In genomic region chr11:76282786-76283185, GRCh38 we compare ENCODE assay signal across 1 cellular context.
TF ChIP-seq lines count a peak whose summit lies in the region.

No MANE protein-coding gene starts in this region.

TF ChIP-seq in GM12878, 131 proteins besides CTCF, POLR2A, EP300 and RAD21 (continued from another document):
- TF ChIP-seq, protein P1, sequence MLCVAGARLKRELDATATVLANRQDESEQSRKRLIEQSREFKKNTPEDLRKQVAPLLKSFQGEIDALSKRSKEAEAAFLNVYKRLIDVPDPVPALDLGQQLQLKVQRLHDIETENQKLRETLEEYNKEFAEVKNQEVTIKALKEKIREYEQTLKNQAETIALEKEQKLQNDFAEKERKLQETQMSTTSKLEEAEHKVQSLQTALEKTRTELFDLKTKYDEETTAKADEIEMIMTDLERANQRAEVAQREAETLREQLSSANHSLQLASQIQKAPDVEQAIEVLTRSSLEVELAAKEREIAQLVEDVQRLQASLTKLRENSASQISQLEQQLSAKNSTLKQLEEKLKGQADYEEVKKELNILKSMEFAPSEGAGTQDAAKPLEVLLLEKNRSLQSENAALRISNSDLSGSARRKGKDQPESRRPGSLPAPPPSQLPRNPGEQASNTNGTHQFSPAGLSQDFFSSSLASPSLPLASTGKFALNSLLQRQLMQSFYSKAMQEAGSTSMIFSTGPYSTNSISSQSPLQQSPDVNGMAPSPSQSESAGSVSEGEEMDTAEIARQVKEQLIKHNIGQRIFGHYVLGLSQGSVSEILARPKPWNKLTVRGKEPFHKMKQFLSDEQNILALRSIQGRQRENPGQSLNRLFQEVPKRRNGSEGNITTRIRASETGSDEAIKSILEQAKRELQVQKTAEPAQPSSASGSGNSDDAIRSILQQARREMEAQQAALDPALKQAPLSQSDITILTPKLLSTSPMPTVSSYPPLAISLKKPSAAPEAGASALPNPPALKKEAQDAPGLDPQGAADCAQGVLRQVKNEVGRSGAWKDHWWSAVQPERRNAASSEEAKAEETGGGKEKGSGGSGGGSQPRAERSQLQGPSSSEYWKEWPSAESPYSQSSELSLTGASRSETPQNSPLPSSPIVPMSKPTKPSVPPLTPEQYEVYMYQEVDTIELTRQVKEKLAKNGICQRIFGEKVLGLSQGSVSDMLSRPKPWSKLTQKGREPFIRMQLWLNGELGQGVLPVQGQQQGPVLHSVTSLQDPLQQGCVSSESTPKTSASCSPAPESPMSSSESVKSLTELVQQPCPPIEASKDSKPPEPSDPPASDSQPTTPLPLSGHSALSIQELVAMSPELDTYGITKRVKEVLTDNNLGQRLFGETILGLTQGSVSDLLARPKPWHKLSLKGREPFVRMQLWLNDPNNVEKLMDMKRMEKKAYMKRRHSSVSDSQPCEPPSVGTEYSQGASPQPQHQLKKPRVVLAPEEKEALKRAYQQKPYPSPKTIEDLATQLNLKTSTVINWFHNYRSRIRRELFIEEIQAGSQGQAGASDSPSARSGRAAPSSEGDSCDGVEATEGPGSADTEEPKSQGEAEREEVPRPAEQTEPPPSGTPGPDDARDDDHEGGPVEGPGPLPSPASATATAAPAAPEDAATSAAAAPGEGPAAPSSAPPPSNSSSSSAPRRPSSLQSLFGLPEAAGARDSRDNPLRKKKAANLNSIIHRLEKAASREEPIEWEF (IDR thresholded peaks at IDR 0.05; ENCODE audit: insufficient replicate concordance, low read depth, low read length), result no peak
- TF ChIP-seq ZNF622 (IDR thresholded peaks at IDR 0.05) (no peak), TBL1XR1 (IDR thresholded peaks at IDR 0.05; ENCODE audit: low read depth, low read length) (no peak), HSF1 (IDR thresholded peaks at IDR 0.05; ENCODE audit: low read depth, low read length) (no peak), CREM (IDR thresholded peaks at IDR 0.05; ENCODE audit: low read depth) (no peak), ATF2 (IDR thresholded peaks at IDR 0.05; ENCODE audit: low read length) (no peak), MTA2 (IDR thresholded peaks at IDR 0.05; ENCODE audit: low read depth) (no peak), KDM1A (IDR thresholded peaks at IDR 0.05; ENCODE audit: borderline replicate concordance) (no peak), JUNB (IDR thresholded peaks at IDR 0.05) (no peak), NFIC (IDR thresholded peaks at IDR 0.05; ENCODE audit: low read depth, low read length) (no peak)
- TF ChIP-seq, protein P2, sequence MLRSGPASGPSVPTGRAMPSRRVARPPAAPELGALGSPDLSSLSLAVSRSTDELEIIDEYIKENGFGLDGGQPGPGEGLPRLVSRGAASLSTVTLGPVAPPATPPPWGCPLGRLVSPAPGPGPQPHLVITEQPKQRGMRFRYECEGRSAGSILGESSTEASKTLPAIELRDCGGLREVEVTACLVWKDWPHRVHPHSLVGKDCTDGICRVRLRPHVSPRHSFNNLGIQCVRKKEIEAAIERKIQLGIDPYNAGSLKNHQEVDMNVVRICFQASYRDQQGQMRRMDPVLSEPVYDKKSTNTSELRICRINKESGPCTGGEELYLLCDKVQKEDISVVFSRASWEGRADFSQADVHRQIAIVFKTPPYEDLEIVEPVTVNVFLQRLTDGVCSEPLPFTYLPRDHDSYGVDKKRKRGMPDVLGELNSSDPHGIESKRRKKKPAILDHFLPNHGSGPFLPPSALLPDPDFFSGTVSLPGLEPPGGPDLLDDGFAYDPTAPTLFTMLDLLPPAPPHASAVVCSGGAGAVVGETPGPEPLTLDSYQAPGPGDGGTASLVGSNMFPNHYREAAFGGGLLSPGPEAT (IDR thresholded peaks at IDR 0.05; ENCODE audit: low read depth), result no peak
TF ChIP-seq in GM12878: peak in this region for 0.
